22 cellular contexts compared by ENCODE assay signal in the genomic region with DNA sequence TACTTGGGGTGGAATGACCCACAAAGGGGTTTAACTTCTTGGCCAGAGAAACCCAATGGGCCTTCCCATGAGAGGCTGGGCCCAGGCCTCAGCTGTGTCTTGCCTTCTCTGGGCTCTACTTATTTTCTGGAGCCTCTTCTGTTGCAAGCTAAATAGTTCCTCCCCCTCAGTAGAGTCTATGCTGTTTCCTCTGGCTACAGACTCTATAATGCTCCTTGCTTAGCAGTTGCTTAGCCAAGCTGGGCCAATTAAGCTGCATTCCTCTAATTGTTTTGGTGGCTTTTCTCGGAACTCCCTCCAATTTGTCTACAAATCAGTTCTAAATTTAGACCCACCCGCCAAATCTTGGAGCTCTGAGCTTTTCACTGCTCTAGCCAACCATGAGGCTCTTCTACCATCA.
"Had no signal": no experiment of that assay in that cellular context is flagged by ENCODE, and none has a peak within 500 bp of the region (broad histone marks: within the 10 kb centered on the region; RNA-seq: fewer than 3 reads in every experiment).

No MANE protein-coding gene starts in this region.

- H3K4me3 Mint-ChIP-seq: activated CD4-positive, alpha-beta memory T cell treated with anti-CD3 and anti-CD28 coated beads for 36 hours; activated CD4-positive, alpha-beta T cell treated with anti-CD3 and anti-CD28 coated beads, Interleukin-2, amount 10 ng/mL, durations not matched to agents 24 days and 14 days; activated naive CD4-positive, alpha-beta T cell treated with anti-CD3 and anti-CD28 coated beads, Interleukin-2, amount 10 ng/mL, durations not matched to agents 7 days and 5 days; activated naive CD8-positive, alpha-beta T cell treated with anti-CD3 and anti-CD28 coated beads for 36 hours; activated T-cell treated with anti-CD3 and anti-CD28 coated beads, Interleukin-2, amount 50 U/mL, for 4 hours; T-helper 1 cell treated with Interleukin-12 subunit alpha and Interleukin-12 subunit beta and Interleukin-4 antibody, amounts not matched to agents 30 μg/mL and 1 μg/mL, for 36 hours; WTC11 had no signal

- H3K27ac Mint-ChIP-seq: activated CD4-positive, alpha-beta memory T cell treated with anti-CD3 and anti-CD28 coated beads for 36 hours; activated CD4-positive, alpha-beta T cell treated with anti-CD3 and anti-CD28 coated beads, Interleukin-2, amount 10 ng/mL, durations not matched to agents 24 days and 14 days; activated naive CD4-positive, alpha-beta T cell treated with anti-CD3 and anti-CD28 coated beads, Interleukin-2, amount 10 ng/mL, durations not matched to agents 7 days and 5 days; activated naive CD8-positive, alpha-beta T cell treated with anti-CD3 and anti-CD28 coated beads for 36 hours; T-helper 1 cell treated with Interleukin-12 subunit alpha and Interleukin-12 subunit beta and Interleukin-4 antibody, amounts not matched to agents 30 μg/mL and 1 μg/mL, for 36 hours; WTC11 had no signal

- H3K4me3 ChIP-seq: SJSA1 had no signal

- H3K27me3 Mint-ChIP-seq: activated naive CD4-positive, alpha-beta T cell treated with anti-CD3 and anti-CD28 coated beads, Interleukin-2, amount 10 ng/mL, durations not matched to agents 7 days and 5 days had no signal

- H3K27me3 ChIP-seq: SJSA1 had no signal

- H3K9me3 ChIP-seq: SJSA1 had no signal

- H3K36me3 Mint-ChIP-seq: activated CD4-positive, alpha-beta memory T cell treated with anti-CD3 and anti-CD28 coated beads for 36 hours; activated naive CD4-positive, alpha-beta T cell treated with anti-CD3 and anti-CD28 coated beads, Interleukin-2, amount 10 ng/mL, durations not matched to agents 7 days and 5 days; activated naive CD8-positive, alpha-beta T cell treated with anti-CD3 and anti-CD28 coated beads for 36 hours; WTC11 had no signal

- H3K36me3 ChIP-seq: SJSA1 had no signal

- ATAC-seq: activated T-cell treated with anti-CD3 and anti-CD28 coated beads, Interleukin-2, amount 50 U/mL, for 4 hours; PC-3; SK-N-SH treated with all-trans-retinoic acid at 6 μM for 48 hours; WTC11 had no signal

- H3K4me1 ChIP-seq: SJSA1 had no signal

- DNase-seq: activated CD4-positive, alpha-beta memory T cell treated with anti-CD3 and anti-CD28 coated beads for 36 hours; activated CD4-positive, alpha-beta T cell treated with anti-CD3 and anti-CD28 coated beads for 1 hour; activated CD4-positive, alpha-beta T cell treated with anti-CD3 and anti-CD28 coated beads, Interleukin-2, amount 10 ng/mL, durations not matched to agents 24 days and 14 days; activated CD8-positive, alpha-beta memory T cell treated with anti-CD3 and anti-CD28 coated beads for 24 hours; activated gamma-delta T cell; activated naive CD4-positive, alpha-beta T cell treated with anti-CD3 and anti-CD28 coated beads, Interleukin-2, amount 10 ng/mL, durations not matched to agents 7 days and 5 days; activated naive CD8-positive, alpha-beta T cell treated with anti-CD3 and anti-CD28 coated beads for 36 hours; activated T-cell treated with anti-CD3 and anti-CD28 coated beads, Interleukin-2, amount 50 U/mL, for 4 hours; cerebellar nuclear complex; KG1; NCI-H1105; NCI-H1436; NCI-H1694 treated with DMSO at 0.1 percent for 48 hours; NCI-H2029 treated with DMSO at 0.1 percent for 48 hours; NCI-H510A treated with DMSO at 0.1 percent for 48 hours; NCI-H69; PC-3; SHP77 had no signal

- H3K27ac ChIP-seq: SJSA1 had no signal

- H3K4me1 Mint-ChIP-seq: activated CD4-positive, alpha-beta T cell treated with anti-CD3 and anti-CD28 coated beads, Interleukin-2, amount 10 ng/mL, durations not matched to agents 24 days and 14 days; activated naive CD4-positive, alpha-beta T cell treated with anti-CD3 and anti-CD28 coated beads, Interleukin-2, amount 10 ng/mL, durations not matched to agents 7 days and 5 days; activated naive CD8-positive, alpha-beta T cell treated with anti-CD3 and anti-CD28 coated beads for 36 hours had no signal

- H3K9me3 Mint-ChIP-seq: activated CD4-positive, alpha-beta memory T cell treated with anti-CD3 and anti-CD28 coated beads for 36 hours; activated CD4-positive, alpha-beta T cell treated with anti-CD3 and anti-CD28 coated beads, Interleukin-2, amount 10 ng/mL, durations not matched to agents 24 days and 14 days; activated naive CD4-positive, alpha-beta T cell treated with anti-CD3 and anti-CD28 coated beads, Interleukin-2, amount 10 ng/mL, durations not matched to agents 7 days and 5 days; activated naive CD8-positive, alpha-beta T cell treated with anti-CD3 and anti-CD28 coated beads for 36 hours; activated T-cell treated with anti-CD3 and anti-CD28 coated beads, Interleukin-2, amount 50 U/mL, for 4 hours; T-helper 1 cell treated with Interleukin-12 subunit alpha and Interleukin-12 subunit beta and Interleukin-4 antibody, amounts not matched to agents 30 μg/mL and 1 μg/mL, for 36 hours; WTC11 had no signal
